In genomic region chr16:56950881-56951771, GRCh38 we compare ENCODE assay signal across 8 cellular contexts. TPM values are rescaled to one million over a fixed set of nuclear protein-coding genes. Genes with fewer than 3 reads are reported as not detected.
DNase-seq lines count a peak whose midpoint lies in the region; ATAC-seq and FAIRE-seq lines count a peak whose summit lies in the region.

No MANE protein-coding gene starts in this region.

- DNase-seq in COLO668 (lab: John Stamatoyannopoulos, UW; ENCODE audit: unreplicated experiment) (peak; percentile 42), GM19239 (ENCODE audit: insufficient read length, low spot score) (peak; percentile 49), SIG-M5 (lab: John Stamatoyannopoulos, UW) (peak; percentile 11), iPS-NIHi11 (ENCODE audit: low spot score) (peak; percentile 78), NCI-H2171 treated with DMSO at 0.1 percent for 48 hours (lab: John Stamatoyannopoulos, UW) (no peak)
- DNase-seq in activated naive CD8-positive, alpha-beta T cell treated with anti-CD3 and anti-CD28 coated beads for 36 hours, result peak; percentile 68
- peak; percentile 64 for DNase-seq in stimulated activated CD4-positive, alpha-beta T cell treated with anti-CD3 and anti-CD28 coated beads, Interleukin-4, amount 100 ng/mL, for 24 hours

- no peak overlapping the region for H3K27ac Mint-ChIP-seq in activated naive CD8-positive, alpha-beta T cell treated with anti-CD3 and anti-CD28 coated beads for 36 hours

- peak; percentile 62 for ATAC-seq in HG03442 (IDR thresholded peaks at IDR 0.05; ENCODE audit: unreplicated experiment)

- no peaks in the 10 kb centered on the region for H3K9me3 Mint-ChIP-seq in activated naive CD8-positive, alpha-beta T cell treated with anti-CD3 and anti-CD28 coated beads for 36 hours

- peak; percentile 82 for FAIRE-seq in GM19239 (lab: Jason Lieb, UNC)

- peaks cover 16% of the 10 kb centered on the region for H3K4me1 Mint-ChIP-seq in activated naive CD8-positive, alpha-beta T cell treated with anti-CD3 and anti-CD28 coated beads for 36 hours

- peaks cover 5% of the 10 kb centered on the region for H3K36me3 Mint-ChIP-seq in activated naive CD8-positive, alpha-beta T cell treated with anti-CD3 and anti-CD28 coated beads for 36 hours

- no peaks in the 10 kb centered on the region for H3K27me3 Mint-ChIP-seq in activated naive CD8-positive, alpha-beta T cell treated with anti-CD3 and anti-CD28 coated beads for 36 hours

- H3K4me3 Mint-ChIP-seq in activated naive CD8-positive, alpha-beta T cell treated with anti-CD3 and anti-CD28 coated beads for 36 hours, result no peak overlapping the region

RNA-seq across cellular contexts. Expression of gene CETP, which starts 10.6 kb away (rescaled TPM):
- under 1 TPM in 1 of 2 experiments, not detected in 1; 0.12 TPM for total RNA-seq in activated naive CD8-positive, alpha-beta T cell treated with anti-CD3 and anti-CD28 coated beads for 36 hours

RNA-seq across cellular contexts. Expression of gene HERPUD1, which starts 19.2 kb away (rescaled TPM):
- 100 to 1,000 TPM; 143 to 149 TPM for total RNA-seq in activated naive CD8-positive, alpha-beta T cell treated with anti-CD3 and anti-CD28 coated beads for 36 hours

RNA-seq across cellular contexts. Expression of gene NLRC5, which starts 38.2 kb away (rescaled TPM):
- 100 to 1,000 TPM; 142 to 151 TPM for total RNA-seq in activated naive CD8-positive, alpha-beta T cell treated with anti-CD3 and anti-CD28 coated beads for 36 hours
